28 cellular contexts compared by ENCODE assay signal in the genomic region with DNA sequence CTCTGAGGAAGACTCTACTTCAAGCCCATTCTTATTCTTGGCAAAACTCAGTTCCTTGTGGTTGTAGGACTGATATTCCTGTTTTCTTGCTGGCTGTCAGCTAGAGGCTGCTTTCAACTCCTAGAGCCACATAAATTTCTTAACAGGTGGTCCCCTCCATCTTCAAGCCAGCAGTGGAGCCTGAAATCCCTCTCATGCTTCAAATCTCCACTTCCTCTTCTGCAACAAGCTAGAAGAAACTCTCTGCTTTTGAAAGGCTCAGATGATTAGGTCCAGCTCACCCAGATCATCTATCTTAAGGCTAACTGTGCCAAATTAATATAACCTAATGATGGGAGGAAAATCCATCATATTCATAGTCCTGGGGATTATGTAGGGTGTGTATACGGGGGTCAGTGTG. TPM values are rescaled to one million over a fixed set of nuclear protein-coding genes. Genes with fewer than 3 reads are reported as not detected.
"Had no signal": no experiment of that assay in that cellular context is flagged by ENCODE, and none has a peak within 500 bp of the region (broad histone marks: within the 10 kb centered on the region; RNA-seq: fewer than 3 reads in every experiment).

No MANE protein-coding gene starts in this region.

- H3K36me3 ChIP-seq: gastrocnemius medialis, heart left ventricle, left lung, neutrophil, pancreas, right atrium auricular region, suprapubic skin, transverse colon, vagina had no signal

- ATAC-seq: esophagus mucosa; gastrocnemius medialis; heart left ventricle; left cardiac atrium; left lung; mucosa of descending colon; natural killer cell treated with Interleukin-12 subunit alpha and Interleukin-12 subunit beta and Interleukin-15 and Interleukin-18, amount 100 ng/mL, for 72 hours; pancreas; sciatic nerve; stimulated activated naive CD8-positive, alpha-beta T cell treated with anti-CD3 and anti-CD28 coated beads, Interleukin-15, amount 100 ng/mL, for 72 hours had no signal

- H3K4me3 ChIP-seq: dorsolateral prefrontal cortex, gastrocnemius medialis, heart left ventricle, left lung, mucosa of descending colon, pancreas, right atrium auricular region, smooth muscle cell, suprapubic skin, transverse colon, vagina had no signal

- H3K9me3 ChIP-seq: left lung, mucosa of descending colon, neutrophil, pancreas, right atrium auricular region, suprapubic skin, transverse colon, vagina had no signal

- H3K4me2 ChIP-seq: smooth muscle cell had no signal

- H3K27ac ChIP-seq: dorsolateral prefrontal cortex, epithelial cell of prostate, gastrocnemius medialis, heart left ventricle, left lung, neutrophil, pancreas, right atrium auricular region, suprapubic skin, transverse colon, vagina had no signal

- DNase-seq: dorsolateral prefrontal cortex; effector CD4-positive, alpha-beta T cell; foreskin fibroblast; gastrocnemius medialis; heart left ventricle; hippocampal formation; left cardiac atrium; left lung; mesenchymal stem cell; mucosa of descending colon; naive B cell; pancreas; stimulated activated CD4-positive, alpha-beta T cell treated with anti-CD3 and anti-CD28 coated beads, Interleukin-12 subunit alpha, Interleukin-12 subunit beta, amount 100 ng/mL, for 4 hours; stimulated activated CD4-positive, alpha-beta T cell treated with anti-CD3 and anti-CD28 coated beads, Interleukin-1b, Interleukin-23, amount 100 ng/mL, for 48 hours; stimulated activated CD4-positive, alpha-beta T cell treated with anti-CD3 and anti-CD28 coated beads, Interleukin-4, amount 100 ng/mL, for 1 hour; stimulated activated CD8-positive, alpha-beta memory T cell treated with anti-CD3 and anti-CD28 coated beads, Interleukin-4, amount 100 ng/mL, for 48 hours; stimulated activated naive CD4-positive, alpha-beta T cell; stimulated activated naive CD8-positive, alpha-beta T cell treated with anti-CD3 and anti-CD28 coated beads, Interleukin-15, amount 100 ng/mL, for 72 hours; transverse colon had no signal

- H3K27me3 ChIP-seq: gastrocnemius medialis, pancreas, right atrium auricular region, suprapubic skin, vagina had no signal

RNA-seq across cellular contexts. Expression of gene CD34, which starts 43.2 kb away (rescaled TPM):
- total RNA-seq: natural killer cell treated with Interleukin-12 subunit alpha and Interleukin-12 subunit beta and Interleukin-15 and Interleukin-18, amount 100 ng/mL, for 72 hours; smooth muscle cell had no signal
- polyA plus RNA-seq: smooth muscle cell had no signal
